ENCODE assay signal across 8 cellular contexts in genomic region chr19:13795595-13796300, GRCh38. TPM values are rescaled to one million over a fixed set of nuclear protein-coding genes. Genes with fewer than 3 reads are reported as not detected.
DNase-seq lines count a peak whose midpoint lies in the region; ATAC-seq and TF ChIP-seq lines count a peak whose summit lies in the region.

No MANE protein-coding gene starts in this region.

- H3K9me3 ChIP-seq in PC-9 (ENCODE audit: insufficient read depth, low read depth): no peaks in the 10 kb centered on the region

- peak overlapping the region; percentile 93 for H3K27ac ChIP-seq in PC-9

- H3K4me1 ChIP-seq in PC-9 (replicated peaks; ENCODE audit: insufficient read depth): peaks cover 33% of the 10 kb centered on the region

- H3K27ac Mint-ChIP-seq in nephron: peak overlapping the region; percentile 32 to 91 (median 87)

- H4K20me1 ChIP-seq in PC-9 (ENCODE audit: insufficient read depth): no peaks in the 10 kb centered on the region

- peaks cover 5% of the 10 kb centered on the region for H3K36me3 Mint-ChIP-seq in nephron (ENCODE audit: low read depth)

- H3K4me3 ChIP-seq in PC-9 (peak overlapping the region; percentile 74), epithelial cell of proximal tubule (ENCODE audit: low read depth, low read length) (peak overlapping the region; percentile 89)

- ATAC-seq in HG02610 (IDR thresholded peaks at IDR 0.05; ENCODE audit: unreplicated experiment): peak; percentile 27

- no TSS peak for BruUV-seq in PC-9 (replicated peaks; lab: Mats Ljungman, UMichigan)

- H3K4me3 Mint-ChIP-seq in nephron: peak overlapping the region; percentile 93 to 99 (median 98)

- peaks cover 43% of the 10 kb centered on the region for H3F3A ChIP-seq in PC-9 (ENCODE audit: insufficient read depth, low read depth)

- H3K4me1 Mint-ChIP-seq in nephron: peaks cover 29% of the 10 kb centered on the region

- H3K79me2 ChIP-seq in PC-9 (ENCODE audit: low read depth): peaks cover 33% of the 10 kb centered on the region

- POLR2A ChIA-PET in PC-9 (lab: Charles Lee; ENCODE audit: unreplicated experiment): interaction anchor here (0.6 to 2.2 kb wide), 12 partner anchors 19 to 617 kb away, joined by 3 to 14 read pairs (median 4); no protein-coding TSS in a partner anchor

- H2AFZ ChIP-seq in PC-9: peak overlapping the region; percentile 70; the same call in 1 of the 2 replicates

- H3K4me2 ChIP-seq in PC-9: peak overlapping the region; percentile 94

- no peaks in the 10 kb centered on the region for H3K27me3 ChIP-seq in PC-9 (ENCODE audit: insufficient read depth, low read depth)

- peak; percentile 20 to 45 for DNase-seq in NCI-H524 (lab: John Stamatoyannopoulos, UW)
- DNase-seq in NCI-H524 treated with DMSO at 0.1 percent for 48 hours (lab: John Stamatoyannopoulos, UW): no peak
- peak; percentile 65 to 66 for DNase-seq in PC-9
- no peak for DNase-seq in epithelial cell of proximal tubule (ENCODE audit: low read depth)
- DNase-seq in NCI-H1092 treated with DMSO at 0.1 percent for 48 hours (lab: John Stamatoyannopoulos, UW): no peak
- no peak for DNase-seq in effector CD4-positive, alpha-beta T cell

- H3K9me2 ChIP-seq in PC-9 (ENCODE audit: insufficient read depth): no peaks in the 10 kb centered on the region

- H3K36me3 ChIP-seq in PC-9 (ENCODE audit: low read depth): peaks cover 4% of the 10 kb centered on the region; the same call in 1 of the 2 replicates

- CTCF ChIA-PET in PC-9 (lab: Charles Lee): no interaction called here

- H3K9me3 Mint-ChIP-seq in nephron: no peaks in the 10 kb centered on the region

- intact Hi-C loops in PC-9 (cut with micrococcal nuclease; ENCODE audit: unreplicated experiment): loop anchor here (1.0 to 2.0 kb wide), 4 partner anchors 8 to 67 kb away; partner anchors contain the start of gene MRI1

- TF ChIP-seq CTCF in PC-9 (conservative IDR thresholded peaks at IDR 0.05): no peak
- TF ChIP-seq CTCF in epithelial cell of proximal tubule (conservative IDR thresholded peaks at IDR 0.05; ENCODE audit: low read depth, low read length): no peak
- no peak for TF ChIP-seq CTCF in nephron (IDR thresholded peaks at IDR 0.05; ENCODE audit: unreplicated experiment in 3 of 3)

- no peaks in the 10 kb centered on the region for H3K27me3 Mint-ChIP-seq in nephron (ENCODE audit: low read depth)

RNA-seq across cellular contexts. Expression of gene ZSWIM4, which starts 0.5 kb away (rescaled TPM):
- 15.2 and 15.8 TPM in 2 replicates for total RNA-seq in PC-9 (2021)
- 9.4 and 13.5 TPM in 2 replicates for total RNA-seq in epithelial cell of proximal tubule

RNA-seq across cellular contexts. Expression of gene C19orf53, which starts 21.5 kb away (rescaled TPM):
- total RNA-seq in PC-9 (2021) (99.4 and 121 TPM in 2 replicates), epithelial cell of proximal tubule (197 and 200 TPM in 2 replicates)

RNA-seq across cellular contexts. Expression of gene MRI1, which starts 31.4 kb away (rescaled TPM):
- total RNA-seq in PC-9 (2021): 30.1 and 33.8 TPM in 2 replicates
- total RNA-seq in epithelial cell of proximal tubule: 47.8 and 63.0 TPM in 2 replicates

Comparison
In these comparisons a context has a peak if more than half of its experiments do, and no peak if none do; other contexts are left out.
1. DNase-seq: peak in NCI-H524 (2 of 2) and PC-9 (2 of 2); none in NCI-H524 treated with DMSO at 0.1 percent for 48 hours (single experiment), epithelial cell of proximal tubule (single experiment), NCI-H1092 treated with DMSO at 0.1 percent for 48 hours (single experiment) and effector CD4-positive, alpha-beta T cell (single experiment).